ENCODE assay signal across 17 cellular contexts in the genomic region with DNA sequence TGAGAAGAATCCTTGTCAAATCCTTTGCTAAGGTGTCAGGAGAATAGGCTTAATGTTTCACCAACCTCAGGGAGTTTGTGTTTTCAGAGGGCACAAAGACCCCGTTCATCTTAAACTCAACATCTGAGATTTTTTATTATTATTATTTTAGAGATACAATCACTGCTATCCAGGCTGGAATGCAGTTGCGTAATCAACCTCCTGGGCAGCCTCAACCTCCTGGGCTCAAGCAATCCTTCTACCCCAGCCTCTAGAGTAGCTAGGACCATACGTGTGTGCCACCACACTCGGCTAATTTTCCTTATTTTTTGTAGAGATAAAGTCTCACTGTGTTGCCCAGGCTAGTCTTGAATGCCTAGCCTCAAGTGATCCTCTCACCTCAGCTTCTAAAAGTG.
"Had no signal": no experiment of that assay in that cellular context is flagged by ENCODE, and none has a peak within 500 bp of the region (broad histone marks: within the 10 kb centered on the region; RNA-seq: fewer than 3 reads in every experiment).

No MANE protein-coding gene starts in this region.

- H3K9me3 ChIP-seq: esophagus muscularis mucosa, upper lobe of left lung had no signal

- H3K9me3 Mint-ChIP-seq: activated CD8-positive, alpha-beta T cell treated with anti-CD3 and anti-CD28 coated beads for 36 hours; natural killer cell treated with Interleukin-12 subunit alpha and Interleukin-12 subunit beta and Interleukin-15 and Interleukin-18, amount 100 ng/mL, for 72 hours; stimulated activated naive CD8-positive, alpha-beta T cell treated with anti-CD3 and anti-CD28 coated beads, Interleukin-15, amount 100 ng/mL, for 72 hours; T-helper 1 cell treated with Interleukin-12 subunit alpha and Interleukin-12 subunit beta and Interleukin-4 antibody, amounts not matched to agents 30 μg/mL and 1 μg/mL, for 36 hours; WTC11 had no signal

- H3K36me3 ChIP-seq: cardiac muscle cell, upper lobe of left lung had no signal

- FAIRE-seq: astrocyte, colon had no signal

- DNase-seq: activated CD4-positive, alpha-beta T cell treated with anti-CD3 and anti-CD28 coated beads for 48 hours; activated CD8-positive, alpha-beta T cell treated with anti-CD3 and anti-CD28 coated beads for 36 hours; activated effector memory CD4-positive, alpha-beta T cell treated with Interleukin-2 at 50 U/mL for 16 hours; activated naive CD4-positive, alpha-beta T cell treated with anti-CD3 and anti-CD28 coated beads, Interleukin-2, amount 50 U/mL, for 16 hours; activated T-cell treated with anti-CD3 and anti-CD28 coated beads, Interleukin-2, amount 50 U/mL, for 4 hours; hippocampal formation; mesenchymal stem cell; stimulated activated naive CD8-positive, alpha-beta T cell treated with anti-CD3 and anti-CD28 coated beads, Interleukin-15, amount 100 ng/mL, for 72 hours; upper lobe of left lung had no signal

- ATAC-seq: activated CD8-positive, alpha-beta T cell treated with anti-CD3 and anti-CD28 coated beads for 36 hours; activated T-cell treated with anti-CD3 and anti-CD28 coated beads, Interleukin-2, amount 50 U/mL, for 4 hours; natural killer cell treated with Interleukin-12 subunit alpha and Interleukin-12 subunit beta and Interleukin-15 and Interleukin-18, amount 100 ng/mL, for 72 hours; sciatic nerve; stimulated activated naive CD8-positive, alpha-beta T cell treated with anti-CD3 and anti-CD28 coated beads, Interleukin-15, amount 100 ng/mL, for 72 hours had no signal

- H3K27ac ChIP-seq: cardiac muscle cell, esophagus muscularis mucosa, upper lobe of left lung had no signal

- H3K27me3 Mint-ChIP-seq: activated CD8-positive, alpha-beta T cell treated with anti-CD3 and anti-CD28 coated beads for 36 hours; stimulated activated naive CD8-positive, alpha-beta T cell treated with anti-CD3 and anti-CD28 coated beads, Interleukin-15, amount 100 ng/mL, for 72 hours had no signal

- H3K4me3 ChIP-seq: cardiac muscle cell, esophagus muscularis mucosa, upper lobe of left lung had no signal

- H3K36me3 Mint-ChIP-seq: natural killer cell treated with Interleukin-12 subunit alpha and Interleukin-12 subunit beta and Interleukin-15 and Interleukin-18, amount 100 ng/mL, for 72 hours; WTC11 had no signal

- H3K4me3 Mint-ChIP-seq: activated CD8-positive, alpha-beta T cell treated with anti-CD3 and anti-CD28 coated beads for 36 hours; activated T-cell treated with anti-CD3 and anti-CD28 coated beads, Interleukin-2, amount 50 U/mL, for 4 hours; natural killer cell treated with Interleukin-12 subunit alpha and Interleukin-12 subunit beta and Interleukin-15 and Interleukin-18, amount 100 ng/mL, for 72 hours; stimulated activated naive CD8-positive, alpha-beta T cell treated with anti-CD3 and anti-CD28 coated beads, Interleukin-15, amount 100 ng/mL, for 72 hours; T-helper 1 cell treated with Interleukin-12 subunit alpha and Interleukin-12 subunit beta and Interleukin-4 antibody, amounts not matched to agents 30 μg/mL and 1 μg/mL, for 36 hours; WTC11 had no signal

- H3K27me3 ChIP-seq: cardiac muscle cell, esophagus muscularis mucosa, upper lobe of left lung had no signal

- H3K27ac Mint-ChIP-seq: activated CD8-positive, alpha-beta T cell treated with anti-CD3 and anti-CD28 coated beads for 36 hours; natural killer cell treated with Interleukin-12 subunit alpha and Interleukin-12 subunit beta and Interleukin-15 and Interleukin-18, amount 100 ng/mL, for 72 hours; stimulated activated naive CD8-positive, alpha-beta T cell treated with anti-CD3 and anti-CD28 coated beads, Interleukin-15, amount 100 ng/mL, for 72 hours; T-helper 1 cell treated with Interleukin-12 subunit alpha and Interleukin-12 subunit beta and Interleukin-4 antibody, amounts not matched to agents 30 μg/mL and 1 μg/mL, for 36 hours; WTC11 had no signal
